ENCODE assay signal across 8 cellular contexts in genomic region chr6:83615025-83615999, GRCh38.
A peak's percentile ranks its signal among the peaks of the same experiment; 100 is the strongest.
DNase-seq lines count a peak whose midpoint lies in the region; ATAC-seq and TF ChIP-seq lines count a peak whose summit lies in the region.

No MANE protein-coding gene starts in this region.

- CTCF ChIA-PET in MCF 10A (lab: Yijun Ruan, JAX): interaction anchor here (0.6 to 2.1 kb wide), 40 partner anchors 8 to 612 kb away, joined by 3 to 17 read pairs (median 4); partner anchors contain the start of genes CEP162 and CYB5R4

- H3K4me1 Mint-ChIP-seq in MCF 10A (ENCODE audit: insufficient read depth, unreplicated experiment) (no peaks in the 10 kb centered on the region), mesothelial cell of epicardium (peaks cover 3% of the 10 kb centered on the region)
- H3K4me1 Mint-ChIP-seq in activated T-cell treated with anti-CD3 and anti-CD28 coated beads, Interleukin-2, amount 50 U/mL, for 72 hours (ENCODE audit: low read depth): no peaks in the 10 kb centered on the region

- no peaks in the 10 kb centered on the region for H3K9me3 ChIP-seq in uterus

- H3K9me3 Mint-ChIP-seq in MCF 10A (ENCODE audit: unreplicated experiment) (no peaks in the 10 kb centered on the region), mesothelial cell of epicardium (no peaks in the 10 kb centered on the region)
- no peaks in the 10 kb centered on the region for H3K9me3 Mint-ChIP-seq in activated T-cell treated with anti-CD3 and anti-CD28 coated beads, Interleukin-2, amount 50 U/mL, for 72 hours

- H3K36me3 ChIP-seq in uterus: no peaks in the 10 kb centered on the region

- H3K4me3 ChIP-seq in uterus: no peak overlapping the region

- intact Hi-C loops in MCF 10A (cut with micrococcal nuclease): loop anchor here (1.0 to 10.0 kb wide), 3 partner anchors 190 to 606 kb away; no protein-coding TSS in a partner anchor
- intact Hi-C loops in uterus (cut with DNase I; ENCODE audit: low total_unique reads): no loop called here

- no peak for TF ChIP-seq POLR2A in uterus (IDR thresholded peaks at IDR 0.05)

- peaks cover 63% of the 10 kb centered on the region for H3K27me3 Mint-ChIP-seq in MCF 10A (ENCODE audit: insufficient read depth, unreplicated experiment)
- H3K27me3 Mint-ChIP-seq in mesothelial cell of epicardium (ENCODE audit: low read depth): peaks cover 4% of the 10 kb centered on the region
- H3K27me3 Mint-ChIP-seq in activated T-cell treated with anti-CD3 and anti-CD28 coated beads, Interleukin-2, amount 50 U/mL, for 72 hours (ENCODE audit: low read depth): no peaks in the 10 kb centered on the region

- H3K4me1 ChIP-seq in uterus: no peaks in the 10 kb centered on the region

- POLR2A ChIA-PET in MCF 10A (lab: Yijun Ruan, JAX): interaction anchor here (0.6 to 1.2 kb wide), 3 partner anchors 32 to 244 kb away, joined by 3 to 8 read pairs (median 4); partner anchors contain the start of gene CYB5R4

- H3K27ac ChIP-seq in uterus: no peak overlapping the region

- DNase-seq in SIG-M5 treated with dmso at 0.1 percent for 504 hours (lab: John Stamatoyannopoulos, UW; ENCODE audit: unreplicated experiment) (peak; percentile 36), SIG-M5 (lab: John Stamatoyannopoulos, UW) (no peak), NCI-H460 (ENCODE audit: extremely low read depth, low read depth) (peak; percentile 13), MCF 10A (ENCODE audit: unreplicated experiment) (peak; percentile 55), mesothelial cell of epicardium (ENCODE audit: low spot score in 2 of 2, unreplicated experiment in 2 of 2) (no peak), uterus (no peak)
- DNase-seq in activated T-cell treated with anti-CD3 and anti-CD28 coated beads, Interleukin-2, amount 50 U/mL, for 72 hours: no peak

- H3K27me3 ChIP-seq in uterus: no peaks in the 10 kb centered on the region

- no peak overlapping the region for H3K4me3 Mint-ChIP-seq in MCF 10A (ENCODE audit: unreplicated experiment)
- H3K4me3 Mint-ChIP-seq in mesothelial cell of epicardium: no peak overlapping the region
- no peak overlapping the region for H3K4me3 Mint-ChIP-seq in activated T-cell treated with anti-CD3 and anti-CD28 coated beads, Interleukin-2, amount 50 U/mL, for 72 hours

- no TSS peak for BruUV-seq in MCF 10A (replicated peaks; lab: Mats Ljungman, UMichigan)

- TF ChIP-seq CTCF in MCF 10A (IDR thresholded peaks at IDR 0.05; ENCODE audit: unreplicated experiment) (peak; percentile 55), mesothelial cell of epicardium (IDR thresholded peaks at IDR 0.05; ENCODE audit: unreplicated experiment) (peak; percentile 89), uterus (IDR thresholded peaks at IDR 0.05) (peak in 2 of 4 experiments; percentile 30 to 31)

- peak; percentile 62 for ATAC-seq in HG02798 (IDR thresholded peaks at IDR 0.05; ENCODE audit: poor library complexity, unreplicated experiment)
- ATAC-seq in activated T-cell treated with anti-CD3 and anti-CD28 coated beads, Interleukin-2, amount 50 U/mL, for 72 hours (replicated peaks in 1 of 2): no peak

- no peak overlapping the region for H3K27ac Mint-ChIP-seq in MCF 10A (ENCODE audit: low read depth, unreplicated experiment)
- no peak overlapping the region for H3K27ac Mint-ChIP-seq in mesothelial cell of epicardium
- H3K27ac Mint-ChIP-seq in activated T-cell treated with anti-CD3 and anti-CD28 coated beads, Interleukin-2, amount 50 U/mL, for 72 hours: no peak overlapping the region

- no peaks in the 10 kb centered on the region for H3K36me3 Mint-ChIP-seq in MCF 10A (ENCODE audit: insufficient read depth, unreplicated experiment)
- H3K36me3 Mint-ChIP-seq in mesothelial cell of epicardium: no peaks in the 10 kb centered on the region
- no peaks in the 10 kb centered on the region for H3K36me3 Mint-ChIP-seq in activated T-cell treated with anti-CD3 and anti-CD28 coated beads, Interleukin-2, amount 50 U/mL, for 72 hours (ENCODE audit: insufficient read depth in 2 of 2)

Comparison
In these comparisons a context has a peak if more than half of its experiments do, and no peak if none do; other contexts are left out.
1. DNase-seq: peak in SIG-M5 treated with dmso at 0.1 percent for 504 hours (single experiment), NCI-H460 (single experiment) and MCF 10A (single experiment); none in SIG-M5 (single experiment), mesothelial cell of epicardium (0 of 2), uterus (0 of 2) and activated T-cell treated with anti-CD3 and anti-CD28 coated beads, Interleukin-2, amount 50 U/mL, for 72 hours (0 of 2).